ENCODE assay signal across 31 cellular contexts in the genomic region with DNA sequence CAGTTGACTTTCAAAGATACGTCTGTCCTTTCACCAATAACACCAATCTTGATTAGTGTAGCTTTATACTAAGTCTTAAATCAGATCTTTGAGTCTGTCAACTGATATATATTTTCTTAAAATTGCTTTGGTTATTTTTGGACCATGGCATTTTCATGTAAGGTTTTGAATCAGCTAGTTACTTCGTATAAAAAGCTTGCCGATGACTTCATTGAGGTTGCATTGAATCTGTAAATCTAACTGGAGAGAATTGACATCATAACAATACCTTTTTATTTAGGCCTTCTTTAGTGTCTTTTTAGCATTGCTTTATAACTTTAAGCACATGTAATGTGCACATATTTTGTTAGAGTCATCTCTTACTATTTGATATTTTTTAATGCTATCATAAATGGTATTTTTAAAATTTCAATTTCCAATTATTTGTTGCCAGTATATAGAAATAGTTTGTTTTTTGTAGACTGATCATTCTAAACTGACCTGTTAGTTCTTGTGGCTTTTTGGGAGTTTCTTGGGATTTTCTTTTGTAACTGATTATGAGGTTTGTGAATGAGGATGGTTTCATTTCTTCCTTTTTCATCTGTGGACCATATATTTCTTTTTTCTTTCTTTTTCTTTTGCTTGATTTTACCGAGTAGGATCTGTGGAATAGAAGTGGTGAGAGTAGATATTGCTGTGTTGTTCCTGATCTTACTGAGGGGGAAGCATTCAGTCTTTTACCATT.
A peak's percentile ranks its signal among the peaks of the same experiment; 100 is the strongest.
DNase-seq lines count a peak whose midpoint lies in the region; ATAC-seq, FAIRE-seq and TF ChIP-seq lines count a peak whose summit lies in the region.
"Had no signal": no experiment of that assay in that cellular context is flagged by ENCODE, and none has a peak within 500 bp of the region (broad histone marks: within the 10 kb centered on the region; RNA-seq: fewer than 3 reads in every experiment).

No MANE protein-coding gene starts in this region.

- peak overlapping the region; percentile 8 for H3K27ac Mint-ChIP-seq in nephron progenitor cell
- H3K27ac Mint-ChIP-seq in naive thymus-derived CD4-positive, alpha-beta T cell, result peak overlapping the region in 1 of 9 donors; percentile 16
- H3K27ac Mint-ChIP-seq: activated CD4-positive, alpha-beta memory T cell treated with anti-CD3 and anti-CD28 coated beads for 36 hours; activated naive CD8-positive, alpha-beta T cell treated with anti-CD3 and anti-CD28 coated beads for 36 hours had no signal

- peaks cover 56% of the 10 kb centered on the region for H3K36me3 Mint-ChIP-seq in activated T-cell treated with anti-CD3 and anti-CD28 coated beads, Interleukin-2, amount 50 U/mL, for 4 hours (ENCODE audit: insufficient read depth)
- H3K36me3 Mint-ChIP-seq in nephron progenitor cell (ENCODE audit: low read depth), result peaks cover 65% of the 10 kb centered on the region
- H3K36me3 Mint-ChIP-seq in naive thymus-derived CD4-positive, alpha-beta T cell, result peaks cover 16 to 57% (median 38%) of the 10 kb centered on the region in 5 donors

- no peaks in the 10 kb centered on the region for H3K4me1 ChIP-seq in naive thymus-derived CD4-positive, alpha-beta T cell (ENCODE audit: control insufficient read depth in 2 of 2, insufficient read depth in 2 of 2, low read length in 2 of 2)
- H3K4me1 ChIP-seq: ascending aorta, BE2C, foreskin keratinocyte, heart right ventricle, lower lobe of right lung, pancreas, upper lobe of right lung had no signal

- H3K27ac ChIP-seq in naive thymus-derived CD4-positive, alpha-beta T cell (ENCODE audit: low read depth, low read length), result no peak overlapping the region
- H3K27ac ChIP-seq: ascending aorta, foreskin keratinocyte, heart right ventricle, lower lobe of right lung, pancreas, upper lobe of right lung had no signal

- peaks cover 0 to 17% (median 0%) of the 10 kb centered on the region in 3 experiments for H3K36me3 ChIP-seq in naive thymus-derived CD4-positive, alpha-beta T cell (ENCODE audit: control insufficient read depth in 2 of 3, insufficient read depth in 3 of 3, low read length in 3 of 3)
- H3K36me3 ChIP-seq: pancreas had no signal

- H3K27me3 Mint-ChIP-seq in activated T-cell treated with anti-CD3 and anti-CD28 coated beads, Interleukin-2, amount 50 U/mL, for 4 hours (ENCODE audit: low read depth), result no peaks in the 10 kb centered on the region
- H3K27me3 Mint-ChIP-seq in nephron progenitor cell (ENCODE audit: low read depth, poor library complexity), result no peaks in the 10 kb centered on the region
- no peaks in the 10 kb centered on the region for H3K27me3 Mint-ChIP-seq in naive thymus-derived CD4-positive, alpha-beta T cell
- H3K27me3 Mint-ChIP-seq: activated CD4-positive, alpha-beta memory T cell treated with anti-CD3 and anti-CD28 coated beads for 36 hours; activated naive CD8-positive, alpha-beta T cell treated with anti-CD3 and anti-CD28 coated beads for 36 hours; CD8-positive, alpha-beta memory T cell had no signal

- peaks cover 0 to 3% (median 0%) of the 10 kb centered on the region in 3 experiments for H3K9me3 ChIP-seq in naive thymus-derived CD4-positive, alpha-beta T cell (ENCODE audit: control insufficient read depth in 2 of 3, low read length in 3 of 3)
- H3K9me3 ChIP-seq: BE2C, lower lobe of right lung, pancreas, upper lobe of right lung had no signal

- POLR2A ChIA-PET in naive thymus-derived CD4-positive, alpha-beta T cell (lab: Charles Lee), result no interaction called here

- DNase-seq in activated T-cell treated with anti-CD3 and anti-CD28 coated beads, Interleukin-2, amount 50 U/mL, for 4 hours, result no peak
- DNase-seq in activated T-cell treated with anti-CD3 and anti-CD28 coated beads, Interleukin-2, amount 50 U/mL, for 48 hours, result no peak
- DNase-seq in GM18507 (ENCODE audit: extremely low spot score, insufficient read length, low read depth) (no peak), MV-4-11 (lab: John Stamatoyannopoulos, UW) (peak; percentile 14), nephron progenitor cell (no peak), NCI-H524 (lab: John Stamatoyannopoulos, UW) (no peak)
- no peak for DNase-seq in naive thymus-derived CD4-positive, alpha-beta T cell
- DNase-seq: activated CD4-positive, alpha-beta memory T cell treated with anti-CD3 and anti-CD28 coated beads for 36 hours; activated naive CD8-positive, alpha-beta T cell treated with anti-CD3 and anti-CD28 coated beads for 36 hours; BE2C; CD8-positive, alpha-beta memory T cell; cortex of kidney; DMS153; foreskin keratinocyte; heart right ventricle; KG1; kidney glomerular epithelial cell; lower lobe of right lung; MM.1S; NCI-H1417 treated with DMSO at 0.1 percent for 48 hours; NCI-H2081; NCI-H2227 treated with DMSO at 0.1 percent for 48 hours; NCI-H69; pancreas; stimulated activated CD4-positive, alpha-beta T cell treated with anti-CD3 and anti-CD28 coated beads, Interleukin-2, amount 100 ng/mL, for 24 hours; upper lobe of right lung had no signal

- FAIRE-seq in GM18507 (lab: Jason Lieb, UNC), result peak; percentile 75
- FAIRE-seq: H1, RCC 7860 had no signal

- no peaks in the 10 kb centered on the region for H3K27me3 ChIP-seq in naive thymus-derived CD4-positive, alpha-beta T cell (ENCODE audit: control insufficient read depth in 2 of 2, insufficient read depth in 2 of 2, low read length in 2 of 2)
- H3K27me3 ChIP-seq: ascending aorta, BE2C, foreskin keratinocyte, heart right ventricle, pancreas, upper lobe of right lung had no signal

- TF ChIP-seq CTCF in nephron progenitor cell (IDR thresholded peaks at IDR 0.05), result no peak

- no peak for ATAC-seq in activated T-cell treated with anti-CD3 and anti-CD28 coated beads, Interleukin-2, amount 50 U/mL, for 4 hours
- ATAC-seq in GM21737 (IDR thresholded peaks at IDR 0.05; ENCODE audit: unreplicated experiment), result no peak
- ATAC-seq in naive thymus-derived CD4-positive, alpha-beta T cell, result no peak
- ATAC-seq: esophagus mucosa, foreskin keratinocyte, heart right ventricle, lower lobe of right lung, pancreas, upper lobe of right lung had no signal

- H3K4me1 Mint-ChIP-seq in activated T-cell treated with anti-CD3 and anti-CD28 coated beads, Interleukin-2, amount 50 U/mL, for 4 hours (ENCODE audit: low read depth), result peaks cover 33% of the 10 kb centered on the region
- H3K4me1 Mint-ChIP-seq in nephron progenitor cell, result peaks cover 11% of the 10 kb centered on the region
- H3K4me1 Mint-ChIP-seq in naive thymus-derived CD4-positive, alpha-beta T cell, result peaks cover 6 to 30% (median 17%) of the 10 kb centered on the region in 7 donors

- intact Hi-C loops in naive thymus-derived CD4-positive, alpha-beta T cell (cut with micrococcal nuclease), result no loop called here

- peaks cover 8% of the 10 kb centered on the region for H3K9me3 Mint-ChIP-seq in activated T-cell treated with anti-CD3 and anti-CD28 coated beads, Interleukin-2, amount 50 U/mL, for 4 hours
- H3K9me3 Mint-ChIP-seq in nephron progenitor cell, result peaks cover 9% of the 10 kb centered on the region
- peaks cover 0 to 10% (median 3%) of the 10 kb centered on the region in 11 donors for H3K9me3 Mint-ChIP-seq in naive thymus-derived CD4-positive, alpha-beta T cell
- H3K9me3 Mint-ChIP-seq: CD8-positive, alpha-beta memory T cell had no signal

- H3K4me3 Mint-ChIP-seq in activated T-cell treated with anti-CD3 and anti-CD28 coated beads, Interleukin-2, amount 50 U/mL, for 4 hours, result peak overlapping the region; percentile 11
- no peak overlapping the region for H3K4me3 Mint-ChIP-seq in nephron progenitor cell
- H3K4me3 Mint-ChIP-seq in naive thymus-derived CD4-positive, alpha-beta T cell, result no peak overlapping the region
- H3K4me3 Mint-ChIP-seq: activated CD4-positive, alpha-beta memory T cell treated with anti-CD3 and anti-CD28 coated beads for 36 hours; activated naive CD8-positive, alpha-beta T cell treated with anti-CD3 and anti-CD28 coated beads for 36 hours had no signal

- no peak overlapping the region for H3K4me3 ChIP-seq in naive thymus-derived CD4-positive, alpha-beta T cell (ENCODE audit: low read length)
- H3K4me3 ChIP-seq: ascending aorta, heart right ventricle, lower lobe of right lung, pancreas, upper lobe of right lung had no signal

- CTCF ChIA-PET in naive thymus-derived CD4-positive, alpha-beta T cell (lab: Charles Lee), result no interaction called here
